ENCODE assay signal across 9 cellular contexts in genomic region chr2:64655873-64656272, GRCh38. TPM values are rescaled to one million over a fixed set of nuclear protein-coding genes. Genes with fewer than 3 reads are reported as not detected.
DNase-seq lines count a peak whose midpoint lies in the region; ATAC-seq and TF ChIP-seq lines count a peak whose summit lies in the region.
"Had no signal": no experiment of that assay in that cellular context is flagged by ENCODE, and none has a peak within 500 bp of the region (broad histone marks: within the 10 kb centered on the region; RNA-seq: fewer than 3 reads in every experiment).

No MANE protein-coding gene starts in this region.

- H3K9me3 ChIP-seq in OCI-LY1 (ENCODE audit: low read length), result no peaks in the 10 kb centered on the region
- no peaks in the 10 kb centered on the region for H3K9me3 ChIP-seq in left lung
- H3K9me3 ChIP-seq: psoas muscle had no signal

- H3F3A ChIP-seq in OCI-LY1 (ENCODE audit: insufficient read depth, low read length), result peaks cover 15% of the 10 kb centered on the region

- no peak overlapping the region for H2AFZ ChIP-seq in OCI-LY1 (ENCODE audit: low read length)

- H3K27ac ChIP-seq in OCI-LY1 (ENCODE audit: low read depth, low read length, poor library complexity, severe bottlenecking) (peak overlapping the region; percentile 99), left lung (no peak overlapping the region)
- H3K27ac ChIP-seq: psoas muscle had no signal

- H3K4me2 ChIP-seq in OCI-LY1 (ENCODE audit: low read length), result peak overlapping the region; percentile 94

- H3K27me3 ChIP-seq in OCI-LY1 (ENCODE audit: insufficient read depth, low read length), result no peaks in the 10 kb centered on the region
- no peaks in the 10 kb centered on the region for H3K27me3 ChIP-seq in left lung

- peaks cover 4% of the 10 kb centered on the region; the same call in 1 of the 2 replicates for H4K20me1 ChIP-seq in OCI-LY1 (ENCODE audit: insufficient read depth, low read length)

- no peaks in the 10 kb centered on the region for H3K36me3 Mint-ChIP-seq in activated T-cell treated with anti-CD3 and anti-CD28 coated beads, Interleukin-2, amount 50 U/mL, for 4 hours (ENCODE audit: insufficient read depth)
- peaks cover 21% of the 10 kb centered on the region for H3K36me3 Mint-ChIP-seq in dendritic cell treated with granulocyte-macrophage colony-stimulating factor and Interleukin-4, amounts not matched to agents 40 ng/mL and 50 ng/mL, for 4 days (ENCODE audit: low read depth)
- no peaks in the 10 kb centered on the region for H3K36me3 Mint-ChIP-seq in stimulated activated naive CD8-positive, alpha-beta T cell treated with anti-CD3 and anti-CD28 coated beads, Interleukin-15, Interleukin-2, amounts not matched to agents 100 ng/mL and 50 ng/mL, for 24 hours (ENCODE audit: low read depth)

- no peak for DNase-seq in activated T-cell treated with anti-CD3 and anti-CD28 coated beads, Interleukin-2, amount 50 U/mL, for 4 hours
- no peak for DNase-seq in activated T-cell treated with anti-CD3 and anti-CD28 coated beads, Interleukin-2, amount 50 U/mL, for 48 hours
- DNase-seq in left lung (no peak), NCI-H1930 (lab: John Stamatoyannopoulos, UW) (no peak)
- DNase-seq: psoas muscle had no signal

- ATAC-seq in activated T-cell treated with anti-CD3 and anti-CD28 coated beads, Interleukin-2, amount 50 U/mL, for 4 hours, result no peak
- ATAC-seq in left lung (no peak), HG02885 (IDR thresholded peaks at IDR 0.05; ENCODE audit: poor library complexity, unreplicated experiment) (no peak)
- ATAC-seq: psoas muscle had no signal

- H3K36me3 ChIP-seq in OCI-LY1 (ENCODE audit: insufficient read depth, low read length) (no peaks in the 10 kb centered on the region), left lung (no peaks in the 10 kb centered on the region)

- H3K9me3 Mint-ChIP-seq in activated T-cell treated with anti-CD3 and anti-CD28 coated beads, Interleukin-2, amount 50 U/mL, for 4 hours, result no peaks in the 10 kb centered on the region
- no peaks in the 10 kb centered on the region for H3K9me3 Mint-ChIP-seq in dendritic cell treated with granulocyte-macrophage colony-stimulating factor and Interleukin-4, amounts not matched to agents 40 ng/mL and 50 ng/mL, for 4 days
- H3K9me3 Mint-ChIP-seq in stimulated activated naive CD8-positive, alpha-beta T cell treated with anti-CD3 and anti-CD28 coated beads, Interleukin-15, Interleukin-2, amounts not matched to agents 100 ng/mL and 50 ng/mL, for 24 hours, result no peaks in the 10 kb centered on the region

- peaks cover 30% of the 10 kb centered on the region for H3K79me2 ChIP-seq in OCI-LY1 (ENCODE audit: insufficient read depth, low read length)

- peak overlapping the region; percentile 81 for H3K4me3 Mint-ChIP-seq in activated T-cell treated with anti-CD3 and anti-CD28 coated beads, Interleukin-2, amount 50 U/mL, for 4 hours
- no peak overlapping the region for H3K4me3 Mint-ChIP-seq in dendritic cell treated with granulocyte-macrophage colony-stimulating factor and Interleukin-4, amounts not matched to agents 40 ng/mL and 50 ng/mL, for 4 days
- peak overlapping the region; percentile 80 for H3K4me3 Mint-ChIP-seq in stimulated activated naive CD8-positive, alpha-beta T cell treated with anti-CD3 and anti-CD28 coated beads, Interleukin-15, Interleukin-2, amounts not matched to agents 100 ng/mL and 50 ng/mL, for 24 hours

- no peaks in the 10 kb centered on the region for H3K27me3 Mint-ChIP-seq in activated T-cell treated with anti-CD3 and anti-CD28 coated beads, Interleukin-2, amount 50 U/mL, for 4 hours (ENCODE audit: low read depth)
- no peaks in the 10 kb centered on the region for H3K27me3 Mint-ChIP-seq in dendritic cell treated with granulocyte-macrophage colony-stimulating factor and Interleukin-4, amounts not matched to agents 40 ng/mL and 50 ng/mL, for 4 days
- H3K27me3 Mint-ChIP-seq in stimulated activated naive CD8-positive, alpha-beta T cell treated with anti-CD3 and anti-CD28 coated beads, Interleukin-15, Interleukin-2, amounts not matched to agents 100 ng/mL and 50 ng/mL, for 24 hours, result no peaks in the 10 kb centered on the region

- intact Hi-C loops in dendritic cell treated with granulocyte-macrophage colony-stimulating factor and Interleukin-4, amounts not matched to agents 40 ng/mL and 50 ng/mL, for 4 days (cut with micrococcal nuclease), result loop anchor here (5.0 kb wide), 1 partner anchor 41 kb away; no protein-coding TSS in a partner anchor
- intact Hi-C loops in left lung (cut with DNase I), result no loop called here

- H3K9me2 ChIP-seq in OCI-LY1 (ENCODE audit: low read depth, low read length), result no peaks in the 10 kb centered on the region

- H3K9ac ChIP-seq in OCI-LY1 (ENCODE audit: low read length), result peak overlapping the region; percentile 96

- peaks cover 62% of the 10 kb centered on the region for H3K4me1 Mint-ChIP-seq in activated T-cell treated with anti-CD3 and anti-CD28 coated beads, Interleukin-2, amount 50 U/mL, for 4 hours (ENCODE audit: low read depth)
- peaks cover 55% of the 10 kb centered on the region for H3K4me1 Mint-ChIP-seq in dendritic cell treated with granulocyte-macrophage colony-stimulating factor and Interleukin-4, amounts not matched to agents 40 ng/mL and 50 ng/mL, for 4 days (ENCODE audit: low read depth)
- H3K4me1 Mint-ChIP-seq in stimulated activated naive CD8-positive, alpha-beta T cell treated with anti-CD3 and anti-CD28 coated beads, Interleukin-15, Interleukin-2, amounts not matched to agents 100 ng/mL and 50 ng/mL, for 24 hours (ENCODE audit: low read depth), result peaks cover 79% of the 10 kb centered on the region

- no peak for TF ChIP-seq CTCF in OCI-LY1 (IDR thresholded peaks at IDR 0.05; ENCODE audit: low read length)
- no peak for TF ChIP-seq CTCF in left lung (IDR thresholded peaks at IDR 0.05)

- peak overlapping the region; percentile 95 for H3K27ac Mint-ChIP-seq in dendritic cell treated with granulocyte-macrophage colony-stimulating factor and Interleukin-4, amounts not matched to agents 40 ng/mL and 50 ng/mL, for 4 days
- H3K27ac Mint-ChIP-seq in stimulated activated naive CD8-positive, alpha-beta T cell treated with anti-CD3 and anti-CD28 coated beads, Interleukin-15, Interleukin-2, amounts not matched to agents 100 ng/mL and 50 ng/mL, for 24 hours, result peak overlapping the region; percentile 84

- peak overlapping the region; percentile 88 for H3K4me3 ChIP-seq in OCI-LY1 (ENCODE audit: low read depth, low read length, poor library complexity, severe bottlenecking)
- no peak overlapping the region for H3K4me3 ChIP-seq in left lung
- H3K4me3 ChIP-seq: psoas muscle had no signal

- H3K4me1 ChIP-seq in OCI-LY1 (ENCODE audit: insufficient read depth, low read length, severe bottlenecking), result peaks cover 77% of the 10 kb centered on the region
- peaks cover 14 to 43% of the 10 kb centered on the region in 2 donors for H3K4me1 ChIP-seq in left lung

RNA-seq across cellular contexts. Expression of gene SERTAD2, which starts 2.2 kb away (rescaled TPM):
- 10 to 100 TPM; 10.5 to 14.2 (median 12.7) TPM for total RNA-seq in activated T-cell treated with anti-CD3 and anti-CD28 coated beads, Interleukin-2, amount 50 U/mL, for 4 hours
- total RNA-seq in left lung, result 10 to 100 TPM; 17.9 to 18.4 TPM
